ENCODE assay signal across 17 cellular contexts in the genomic region with DNA sequence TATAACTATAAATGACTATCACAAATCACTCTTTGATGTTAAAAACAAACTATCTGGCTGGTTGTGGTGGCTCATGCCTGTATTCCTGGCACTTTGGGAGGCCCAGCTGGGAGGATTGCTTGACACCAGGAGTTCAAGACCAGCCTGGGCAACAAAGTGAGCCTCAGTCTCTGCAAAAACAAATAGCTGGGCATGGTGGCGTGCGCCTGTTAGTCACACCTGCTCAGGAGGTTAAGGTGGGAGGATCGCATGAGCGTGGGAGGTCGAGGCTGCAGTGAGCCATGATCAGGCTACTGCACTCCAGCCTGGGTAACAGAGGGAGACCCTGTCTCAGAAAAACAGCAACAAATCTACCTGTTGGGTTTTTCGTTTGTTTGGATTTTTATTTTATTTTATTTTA. TPM values are rescaled to one million over a fixed set of nuclear protein-coding genes. Genes with fewer than 3 reads are reported as not detected.
DNase-seq lines count a peak whose midpoint lies in the region; ATAC-seq and TF ChIP-seq lines count a peak whose summit lies in the region.
"Had no signal": no experiment of that assay in that cellular context is flagged by ENCODE, and none has a peak within 500 bp of the region (broad histone marks: within the 10 kb centered on the region; RNA-seq: fewer than 3 reads in every experiment).

No MANE protein-coding gene starts in this region.

- H3K27ac Mint-ChIP-seq in activated naive CD4-positive, alpha-beta T cell treated with anti-CD3 and anti-CD28 coated beads, Interleukin-2, amount 50 U/mL, for 24 hours = peak overlapping the region; percentile 85
- peak overlapping the region; percentile 75 for H3K27ac Mint-ChIP-seq in mesothelial cell of epicardium
- H3K27ac Mint-ChIP-seq: CD4-positive, alpha-beta T cell had no signal

- H2AFZ ChIP-seq in ACC112 (ENCODE audit: low read length, unreplicated experiment) = no peak overlapping the region

- no peak overlapping the region for H3K4me3 ChIP-seq in ACC112 (ENCODE audit: low read depth, low read length)

- peak overlapping the region; percentile 63 for H3K4me3 Mint-ChIP-seq in activated naive CD4-positive, alpha-beta T cell treated with anti-CD3 and anti-CD28 coated beads, Interleukin-2, amount 50 U/mL, for 24 hours
- H3K4me3 Mint-ChIP-seq in mesothelial cell of epicardium = no peak overlapping the region
- H3K4me3 Mint-ChIP-seq: brain; CD4-positive, alpha-beta T cell had no signal

- DNase-seq in mesothelial cell of epicardium (ENCODE audit: low spot score in 2 of 2, unreplicated experiment in 2 of 2) = no peak
- no peak for DNase-seq in NCI-H1092 (lab: John Stamatoyannopoulos, UW)
- no peak for DNase-seq in DMS153 treated with DMSO at 0.1 percent for 48 hours (lab: John Stamatoyannopoulos, UW; ENCODE audit: unreplicated experiment)
- DNase-seq: activated CD4-positive, CD25-positive, alpha-beta regulatory T cell; CD4-positive, alpha-beta T cell; Karpas-422; mesendoderm; NCI-H1694; NCI-H446; substantia nigra had no signal

- no peaks in the 10 kb centered on the region for H3K36me3 Mint-ChIP-seq in activated naive CD4-positive, alpha-beta T cell treated with anti-CD3 and anti-CD28 coated beads, Interleukin-2, amount 50 U/mL, for 24 hours
- H3K36me3 Mint-ChIP-seq in mesothelial cell of epicardium = peaks cover 4% of the 10 kb centered on the region
- H3K36me3 Mint-ChIP-seq: brain had no signal

- peak overlapping the region; percentile 92 for H3K27ac ChIP-seq in 22Rv1
- peak overlapping the region; percentile 99 for H3K27ac ChIP-seq in ACC112 (ENCODE audit: low read depth, low read length)
- H3K27ac ChIP-seq: neutrophil had no signal

- H3K27me3 ChIP-seq in ACC112 (ENCODE audit: insufficient read depth, low read length) = no peaks in the 10 kb centered on the region

- no peaks in the 10 kb centered on the region for H3K27me3 Mint-ChIP-seq in activated naive CD4-positive, alpha-beta T cell treated with anti-CD3 and anti-CD28 coated beads, Interleukin-2, amount 50 U/mL, for 24 hours
- H3K27me3 Mint-ChIP-seq in mesothelial cell of epicardium (ENCODE audit: low read depth) = no peaks in the 10 kb centered on the region

- H3K79me2 ChIP-seq in ACC112 (ENCODE audit: control insufficient read depth, insufficient read depth, low read length, unreplicated experiment) = peaks cover 12% of the 10 kb centered on the region

- peaks cover 45% of the 10 kb centered on the region for H3K4me1 Mint-ChIP-seq in activated naive CD4-positive, alpha-beta T cell treated with anti-CD3 and anti-CD28 coated beads, Interleukin-2, amount 50 U/mL, for 24 hours
- H3K4me1 Mint-ChIP-seq in mesothelial cell of epicardium = peaks cover 46% of the 10 kb centered on the region

- H3K4me1 ChIP-seq in ACC112 (ENCODE audit: control insufficient read depth, insufficient read depth, low read length, unreplicated experiment) = peaks cover 31% of the 10 kb centered on the region

- no peak for TF ChIP-seq CTCF in 22Rv1 (IDR thresholded peaks at IDR 0.05)
- TF ChIP-seq CTCF in mesothelial cell of epicardium (IDR thresholded peaks at IDR 0.05; ENCODE audit: unreplicated experiment) = no peak

- H3K36me3 ChIP-seq in ACC112 (ENCODE audit: insufficient read depth, low read length) = no peaks in the 10 kb centered on the region
- H3K36me3 ChIP-seq: neutrophil had no signal

- H3K9me3 Mint-ChIP-seq in activated naive CD4-positive, alpha-beta T cell treated with anti-CD3 and anti-CD28 coated beads, Interleukin-2, amount 50 U/mL, for 24 hours = peaks cover 5% of the 10 kb centered on the region
- peaks cover 3% of the 10 kb centered on the region for H3K9me3 Mint-ChIP-seq in mesothelial cell of epicardium
- H3K9me3 Mint-ChIP-seq: CD4-positive, alpha-beta T cell had no signal

- no peak for ATAC-seq in HG03565 (IDR thresholded peaks at IDR 0.05; ENCODE audit: unreplicated experiment)
- ATAC-seq: activated T-cell treated with anti-CD3 and anti-CD28 coated beads, Interleukin-2, amount 50 U/mL, for 72 hours had no signal

RNA-seq across cellular contexts. Expression of gene TXNRD1, which starts 5.4 kb away (rescaled TPM):
- 74.7 to 84.6 TPM (median 76.1 TPM) in 3 replicates for total RNA-seq in mesothelial cell of epicardium
